ENCODE assay signal across 8 cellular contexts in genomic region chr17:21039839-21040575, GRCh38. TPM values are rescaled to one million over a fixed set of nuclear protein-coding genes. Genes with fewer than 3 reads are reported as not detected.
DNase-seq lines count a peak whose midpoint lies in the region; ATAC-seq, FAIRE-seq and TF ChIP-seq lines count a peak whose summit lies in the region.

No MANE protein-coding gene starts in this region.

- peak overlapping the region; percentile 91 for H3K4me3 ChIP-seq in astrocyte of the cerebellum (ENCODE audit: low read depth, low read length)
- H3K4me3 ChIP-seq in left lung: peak overlapping the region in 1 of 2 donors; percentile 97

- H3K36me3 ChIP-seq in left lung: peaks cover 0 to 9% of the 10 kb centered on the region in 2 donors

- H3K27me3 ChIP-seq in left lung: no peaks in the 10 kb centered on the region

- peak overlapping the region; percentile 96 to 98 for H3K4me3 Mint-ChIP-seq in CD14-positive monocyte
- peak overlapping the region; percentile 96 for H3K4me3 Mint-ChIP-seq in HFFc6

- peaks cover 56% of the 10 kb centered on the region for H3K4me1 Mint-ChIP-seq in CD14-positive monocyte
- H3K4me1 Mint-ChIP-seq in HFFc6 (ENCODE audit: low read depth): peaks cover 52% of the 10 kb centered on the region

- TF ChIP-seq CTCF in CD14-positive monocyte (IDR thresholded peaks at IDR 0.05) (peak; percentile 35), HFFc6 (IDR thresholded peaks at IDR 0.05) (peak; percentile 70), astrocyte of the cerebellum (IDR thresholded peaks at IDR 0.05; ENCODE audit: low read depth, low read length, missing control alignments) (peak; percentile 70), left lung (IDR thresholded peaks at IDR 0.05) (peak in 1 of 2 donors; percentile 21)

- peaks cover 43 to 70% of the 10 kb centered on the region in 2 donors for H3K4me1 ChIP-seq in left lung

- peak; percentile 28 for FAIRE-seq in RCC 7860 (lab: Jason Lieb, UNC)

- H3K27ac ChIP-seq in left lung: peak overlapping the region; percentile 99 to 100

- H3K9me3 ChIP-seq in left lung: no peaks in the 10 kb centered on the region

- H3K36me3 Mint-ChIP-seq in CD14-positive monocyte: peaks cover 6 to 7% of the 10 kb centered on the region in 2 donors
- H3K36me3 Mint-ChIP-seq in HFFc6 (ENCODE audit: low read depth): peaks cover 14% of the 10 kb centered on the region

- intact Hi-C loops in CD14-positive monocyte (cut with micrococcal nuclease): loop anchor here (5.0 to 10.0 kb wide), 3 partner anchors 172 to 245 kb away; partner anchors contain the start of genes MAP2K3 (in 1 of the 2) and TMEM11 (in 1 of the 2)
- intact Hi-C loops in left lung (cut with DNase I): no loop called here

- H3K9me3 Mint-ChIP-seq in CD14-positive monocyte (peaks cover 0 to 2% (median 0%) of the 10 kb centered on the region in 7 donors), HFFc6 (no peaks in the 10 kb centered on the region)

- DNase-seq in CD14-positive monocyte (ENCODE audit: low spot score) (no peak), HFFc6 (peak; percentile 49), RCC 7860 (ENCODE audit: low spot score) (peak; percentile 62), astrocyte of the cerebellum (ENCODE audit: low read depth) (peak; percentile 50), left lung (no peak), inferior parietal cortex (ENCODE audit: extremely low spot score) (no peak)
- DNase-seq in stimulated activated naive CD8-positive, alpha-beta T cell treated with anti-CD3 and anti-CD28 coated beads, Interleukin-15, Interleukin-2, amounts not matched to agents 100 U/mL and 50 U/mL, for 24 hours: peak; percentile 57

- H3K27ac Mint-ChIP-seq in CD14-positive monocyte (peak overlapping the region; percentile 57 to 96 (median 91)), HFFc6 (peak overlapping the region; percentile 87)

- in situ Hi-C loops in astrocyte of the cerebellum (cut with HindIII; ENCODE audit: low sequenced_read_pairs): no loop called here

- H3K27me3 Mint-ChIP-seq in CD14-positive monocyte (ENCODE audit: low read depth in 3 of 3): peaks cover 0 to 4% (median 2%) of the 10 kb centered on the region in 3 donors
- H3K27me3 Mint-ChIP-seq in HFFc6 (ENCODE audit: insufficient read depth): peaks cover 3% of the 10 kb centered on the region

- ATAC-seq in left lung (no peak), GM18870 (IDR thresholded peaks at IDR 0.05; ENCODE audit: unreplicated experiment) (no peak)
- ATAC-seq in stimulated activated naive CD8-positive, alpha-beta T cell treated with anti-CD3 and anti-CD28 coated beads, Interleukin-15, Interleukin-2, amounts not matched to agents 100 U/mL and 50 U/mL, for 24 hours: no peak

RNA-seq across cellular contexts. Expression of gene USP22, which starts 2.8 kb away (rescaled TPM):
- 10 to 100 TPM; 20.4 to 27.3 TPM for polyA plus RNA-seq in CD14-positive monocyte
- 100 to 1,000 TPM; 215 to 270 (median 241) TPM for total RNA-seq in HFFc6 (2021; fragmentation: NEBNext Ultra II Directional; extraction: Animal tissue kit (Norgen Biotek cat#: 25700))
- 100 to 1,000 TPM; 157 to 187 TPM for total RNA-seq in left lung

Comparison
In these comparisons a context has a peak if more than half of its experiments do, and no peak if none do; other contexts are left out.
1. DNase-seq: peak in HFFc6 (single experiment), RCC 7860 (single experiment), astrocyte of the cerebellum (single experiment) and stimulated activated naive CD8-positive, alpha-beta T cell treated with anti-CD3 and anti-CD28 coated beads, Interleukin-15, Interleukin-2, amounts not matched to agents 100 U/mL and 50 U/mL, for 24 hours (single experiment); none in CD14-positive monocyte (single experiment), left lung (0 of 2) and inferior parietal cortex (single experiment).
2. intact Hi-C loops: an anchor here in CD14-positive monocyte (5.0 to 10.0 kb wide); none called in left lung.